Comparison of ENCODE assay signal across 8 cellular contexts in genomic region chr10:63157845-63158624, GRCh38. TPM values are rescaled to one million over a fixed set of nuclear protein-coding genes. Genes with fewer than 3 reads are reported as not detected.
A peak's percentile ranks its signal among the peaks of the same experiment; 100 is the strongest.
DNase-seq lines count a peak whose midpoint lies in the region; ATAC-seq and TF ChIP-seq lines count a peak whose summit lies in the region.

No MANE protein-coding gene starts in this region.

- in situ Hi-C loops in gastrocnemius medialis (cut with MboI; ENCODE audit: low sequenced_read_pairs in 4 of 4): loop anchor here (5.0 to 25.0 kb wide), 8 partner anchors 73 to 721 kb away; no protein-coding TSS in a partner anchor

- no peaks in the 10 kb centered on the region for H3K4me1 ChIP-seq in Loucy (ENCODE audit: insufficient read depth, low read length, poor library complexity, severe bottlenecking)
- H3K4me1 ChIP-seq in ascending aorta: no peaks in the 10 kb centered on the region
- H3K4me1 ChIP-seq in right cardiac atrium (ENCODE audit: control insufficient read depth, insufficient read depth, low read length): no peaks in the 10 kb centered on the region
- peaks cover 7 to 13% of the 10 kb centered on the region in 2 donors for H3K4me1 ChIP-seq in gastrocnemius medialis

- no peak overlapping the region for H3K27ac ChIP-seq in ascending aorta
- H3K27ac ChIP-seq in right cardiac atrium (ENCODE audit: low read length): no peak overlapping the region
- no peak overlapping the region for H3K27ac ChIP-seq in gastrocnemius medialis

- H3F3A ChIP-seq in Loucy (ENCODE audit: low read depth): no peaks in the 10 kb centered on the region

- H3K79me2 ChIP-seq in Loucy (ENCODE audit: insufficient read depth, low read length): no peaks in the 10 kb centered on the region

- ATAC-seq in right cardiac atrium: peak; percentile 64 to 74
- ATAC-seq in gastrocnemius medialis: peak; percentile 76 to 88

- DNase-seq in activated CD8-positive, alpha-beta memory T cell treated with anti-CD3 and anti-CD28 coated beads for 24 hours: peak; percentile 71
- DNase-seq in activated CD8-positive, alpha-beta memory T cell treated with anti-CD3 and anti-CD28 coated beads, Interleukin-2, amount 50 U/mL, for 48 hours: no peak
- DNase-seq in H7 (peak; percentile 38), RKO (ENCODE audit: low spot score) (peak; percentile 90), ascending aorta (ENCODE audit: low spot score in 2 of 2) (no peak), right cardiac atrium (no peak), gastrocnemius medialis (no peak)

- H2AFZ ChIP-seq in Loucy (ENCODE audit: low read length): no peak overlapping the region

- WGBS in right cardiac atrium: 65% methylated on average over 3 of the region's 3 CpGs

- H3K27me3 ChIP-seq in H7 (ENCODE audit: control insufficient read depth, insufficient read depth, low read length) (no peaks in the 10 kb centered on the region), Loucy (ENCODE audit: insufficient read depth, low read length, poor library complexity, severe bottlenecking) (no peaks in the 10 kb centered on the region), ascending aorta (no peaks in the 10 kb centered on the region), right cardiac atrium (ENCODE audit: control insufficient read depth, insufficient read depth) (no peaks in the 10 kb centered on the region), gastrocnemius medialis (no peaks in the 10 kb centered on the region)

- TF ChIP-seq POLR2A in gastrocnemius medialis (IDR thresholded peaks at IDR 0.05): no peak

- H3K4me3 ChIP-seq in H7 (ENCODE audit: insufficient read depth, low read depth, low read length): no peak overlapping the region
- H3K4me3 ChIP-seq in Loucy (ENCODE audit: low read length, poor library complexity, severe bottlenecking): no peak overlapping the region
- H3K4me3 ChIP-seq in ascending aorta: no peak overlapping the region
- no peak overlapping the region for H3K4me3 ChIP-seq in right cardiac atrium (ENCODE audit: low read length)
- no peak overlapping the region for H3K4me3 ChIP-seq in gastrocnemius medialis

- H3K9ac ChIP-seq in Loucy (ENCODE audit: low read depth, low read length, poor library complexity, severe bottlenecking): no peak overlapping the region

- H3K9me2 ChIP-seq in Loucy (replicated peaks; ENCODE audit: low read depth, low read length): no peaks in the 10 kb centered on the region

- intact Hi-C loops in ascending aorta (cut with DNase I): loop anchor here (2.0 to 10.0 kb wide), 4 partner anchors 153 to 721 kb away; partner anchors contain the start of gene EGR2
- intact Hi-C loops in right cardiac atrium (cut with DNase I): loop anchor here in 3 of 4 donors (5.0 to 10.0 kb wide), 4 partner anchors 153 to 723 kb away; no protein-coding TSS in a partner anchor
- intact Hi-C loops in gastrocnemius medialis (cut with DNase I; ENCODE audit: low total_unique reads): loop anchor here (1.0 to 5.0 kb wide), 5 partner anchors 76 to 721 kb away; partner anchors contain the start of gene EGR2

- H3K36me3 ChIP-seq in H7 (replicated peaks; ENCODE audit: control insufficient read depth, insufficient read depth, low read length) (peaks cover 1% of the 10 kb centered on the region), Loucy (ENCODE audit: insufficient read depth, low read length) (peaks cover 30% of the 10 kb centered on the region; the same call in 1 of the 2 replicates), ascending aorta (peaks cover 6 to 9% of the 10 kb centered on the region in 2 donors), gastrocnemius medialis (peaks cover 0 to 27% of the 10 kb centered on the region in 2 donors)

- no peaks in the 10 kb centered on the region for H3K9me3 ChIP-seq in Loucy (ENCODE audit: insufficient read depth, low read depth, low read length)
- no peaks in the 10 kb centered on the region for H3K9me3 ChIP-seq in ascending aorta
- no peaks in the 10 kb centered on the region for H3K9me3 ChIP-seq in right cardiac atrium (ENCODE audit: control insufficient read depth, low read length)
- no peaks in the 10 kb centered on the region for H3K9me3 ChIP-seq in gastrocnemius medialis

- peaks cover 3% of the 10 kb centered on the region for H4K20me1 ChIP-seq in Loucy (ENCODE audit: insufficient read depth, low read length, poor library complexity, severe bottlenecking)

- TF ChIP-seq CTCF in Loucy (conservative IDR thresholded peaks at IDR 0.05; ENCODE audit: low read length) (peak; percentile 92), ascending aorta (IDR thresholded peaks at IDR 0.05) (peak; percentile 70 to 85 (median 74)), gastrocnemius medialis (IDR thresholded peaks at IDR 0.05 in 4 of 5, conservative IDR thresholded peaks at IDR 0.05 in 1 of 5) (peak; percentile 80 to 84 (median 83))

- no peak overlapping the region for H3K4me2 ChIP-seq in Loucy (ENCODE audit: low read depth, low read length, poor library complexity, severe bottlenecking)

RNA-seq across cellular contexts. Expression of gene NRBF2, which starts 24.9 kb away (rescaled TPM):
- total RNA-seq in H7 (2014; rRNA removed; shearing (Covaris generic)): 27.3 and 31.3 TPM in 2 replicates
- total RNA-seq in ascending aorta (4.2 TPM), right cardiac atrium (10 to 100 TPM in 3 of 4 donors, 1 to 10 TPM in 1; 8.3 to 13.4 (median 10.5) TPM), gastrocnemius medialis (10 to 100 TPM; 10.2 to 29.2 (median 13.3) TPM)
- polyA plus RNA-seq in right cardiac atrium: 7.5 TPM

Comparison
In these comparisons a context has a peak if more than half of its experiments do, and no peak if none do; other contexts are left out.
1. DNase-seq: peak in activated CD8-positive, alpha-beta memory T cell treated with anti-CD3 and anti-CD28 coated beads for 24 hours (single experiment), H7 (single experiment) and RKO (single experiment); none in activated CD8-positive, alpha-beta memory T cell treated with anti-CD3 and anti-CD28 coated beads, Interleukin-2, amount 50 U/mL, for 48 hours (single experiment), ascending aorta (0 of 2), right cardiac atrium (0 of 3) and gastrocnemius medialis (0 of 2).
2. Peak in every context shown above with its lines, with median percentiles within 50 percentile points of each other: CTCF ChIP-seq.